15 cellular contexts compared by ENCODE assay signal in genomic region chr7:83475403-83475802, GRCh38.
DNase-seq lines count a peak whose midpoint lies in the region; ATAC-seq and TF ChIP-seq lines count a peak whose summit lies in the region.
"Had no signal": no experiment of that assay in that cellular context is flagged by ENCODE, and none has a peak within 500 bp of the region (broad histone marks: within the 10 kb centered on the region; RNA-seq: fewer than 3 reads in every experiment).

No MANE protein-coding gene starts in this region.

- CTCF ChIA-PET in PC-9 (lab: Charles Lee): no interaction called here

- no peaks in the 10 kb centered on the region for H3K79me2 ChIP-seq in PC-9 (ENCODE audit: low read depth)

- no peak overlapping the region for H3K4me3 Mint-ChIP-seq in neural crest cell

- H3K27me3 Mint-ChIP-seq in neural crest cell (ENCODE audit: low read depth): no peaks in the 10 kb centered on the region

- H3K9me3 Mint-ChIP-seq in neural crest cell: no peaks in the 10 kb centered on the region

- ATAC-seq in HG02840 (IDR thresholded peaks at IDR 0.05; ENCODE audit: low FRiP score, unreplicated experiment): no peak

- intact Hi-C loops in PC-9 (cut with micrococcal nuclease; ENCODE audit: unreplicated experiment): no loop called here

- no peaks in the 10 kb centered on the region for H3K36me3 ChIP-seq in effector memory CD4-positive, alpha-beta T cell (ENCODE audit: control insufficient read depth, insufficient read depth, low read length)
- no peaks in the 10 kb centered on the region for H3K36me3 ChIP-seq in PC-9 (ENCODE audit: low read depth)
- H3K36me3 ChIP-seq: stomach had no signal

- DNase-seq in DMS 273 (lab: John Stamatoyannopoulos, UW; ENCODE audit: unreplicated experiment) (peak; percentile 27), DMS 273 treated with DMSO at 0.1 percent for 48 hours (lab: John Stamatoyannopoulos, UW) (no peak), LNCaP clone FGC (ENCODE audit: low read depth) (no peak), choroid plexus epithelial cell (ENCODE audit: low read depth) (peak; percentile 15), neural crest cell (ENCODE audit: low read depth, low spot score) (no peak), PC-9 (no peak)
- DNase-seq in effector memory CD4-positive, alpha-beta T cell: no peak
- DNase-seq: activated CD4-positive, alpha-beta T cell treated with anti-CD3 and anti-CD28 coated beads, Interleukin-2, amount 50 U/mL, for 1 hour; amniotic stem cell; COR-L47; NCI-H1417; NCI-H510A; stomach had no signal

- H3K4me2 ChIP-seq in PC-9: no peak overlapping the region

- H3K27ac Mint-ChIP-seq in neural crest cell (ENCODE audit: unreplicated experiment): no peak overlapping the region

- peak; percentile 51 for TF ChIP-seq CTCF in LNCaP clone FGC (IDR thresholded peaks at IDR 0.05; ENCODE audit: control insufficient read depth, extremely low read depth, insufficient read depth)
- peak; percentile 25 for TF ChIP-seq CTCF in choroid plexus epithelial cell (conservative IDR thresholded peaks at IDR 0.05; ENCODE audit: low read depth, low read length)
- peak; percentile 32 for TF ChIP-seq CTCF in neural crest cell (conservative IDR thresholded peaks at IDR 0.05)
- no peak for TF ChIP-seq CTCF in PC-9 (conservative IDR thresholded peaks at IDR 0.05)

- H3K9me2 ChIP-seq in PC-9 (ENCODE audit: insufficient read depth): no peaks in the 10 kb centered on the region; the same call in 1 of the 2 replicates

- no peaks in the 10 kb centered on the region for H3F3A ChIP-seq in PC-9 (ENCODE audit: insufficient read depth, low read depth)

- H3K4me1 Mint-ChIP-seq in neural crest cell: no peaks in the 10 kb centered on the region

- H3K27ac ChIP-seq in effector memory CD4-positive, alpha-beta T cell (ENCODE audit: insufficient read depth, low read length, poor library complexity, severe bottlenecking): no peak overlapping the region
- H3K27ac ChIP-seq in PC-9: no peak overlapping the region
- H3K27ac ChIP-seq: coronary artery, stomach had no signal

- H3K4me3 ChIP-seq in LNCaP clone FGC (ENCODE audit: low read depth, low read length) (no peak overlapping the region), choroid plexus epithelial cell (ENCODE audit: low read depth, low read length) (no peak overlapping the region), PC-9 (no peak overlapping the region)
- H3K4me3 ChIP-seq in effector memory CD4-positive, alpha-beta T cell (ENCODE audit: insufficient read depth, low read depth, low read length, poor library complexity, severe bottlenecking): no peak overlapping the region
- H3K4me3 ChIP-seq: coronary artery, stomach had no signal

- no peaks in the 10 kb centered on the region for H3K9me3 ChIP-seq in effector memory CD4-positive, alpha-beta T cell (ENCODE audit: control insufficient read depth, low read length)
- no peaks in the 10 kb centered on the region for H3K9me3 ChIP-seq in PC-9 (ENCODE audit: insufficient read depth, low read depth)
- H3K9me3 ChIP-seq: stomach had no signal

- no peak overlapping the region for H2AFZ ChIP-seq in PC-9

- no TSS peak for BruUV-seq in PC-9 (replicated peaks; lab: Mats Ljungman, UMichigan)

- POLR2A ChIA-PET in PC-9 (lab: Charles Lee; ENCODE audit: unreplicated experiment): no interaction called here

- no peaks in the 10 kb centered on the region for H3K4me1 ChIP-seq in effector memory CD4-positive, alpha-beta T cell (ENCODE audit: control insufficient read depth, insufficient read depth, low read length, poor library complexity, severe bottlenecking)
- H3K4me1 ChIP-seq in PC-9 (replicated peaks; ENCODE audit: insufficient read depth): no peaks in the 10 kb centered on the region
- H3K4me1 ChIP-seq: stomach had no signal

- no peaks in the 10 kb centered on the region for H3K36me3 Mint-ChIP-seq in neural crest cell (ENCODE audit: low read depth)

- no peaks in the 10 kb centered on the region for H3K27me3 ChIP-seq in effector memory CD4-positive, alpha-beta T cell (replicated peaks; ENCODE audit: control insufficient read depth, insufficient read depth, low read length, poor library complexity, severe bottlenecking)
- no peaks in the 10 kb centered on the region for H3K27me3 ChIP-seq in PC-9 (ENCODE audit: insufficient read depth, low read depth)
- H3K27me3 ChIP-seq: stomach had no signal

- H4K20me1 ChIP-seq in PC-9 (ENCODE audit: insufficient read depth): no peaks in the 10 kb centered on the region

Comparison
In these comparisons a context has a peak if more than half of its experiments do, and no peak if none do; other contexts are left out.
1. DNase-seq: peak in DMS 273 (single experiment) and choroid plexus epithelial cell (single experiment); none in DMS 273 treated with DMSO at 0.1 percent for 48 hours (single experiment), LNCaP clone FGC (single experiment), neural crest cell (single experiment), effector memory CD4-positive, alpha-beta T cell (0 of 3) and PC-9 (0 of 2).